8 cellular contexts compared by ENCODE assay signal in the genomic region with DNA sequence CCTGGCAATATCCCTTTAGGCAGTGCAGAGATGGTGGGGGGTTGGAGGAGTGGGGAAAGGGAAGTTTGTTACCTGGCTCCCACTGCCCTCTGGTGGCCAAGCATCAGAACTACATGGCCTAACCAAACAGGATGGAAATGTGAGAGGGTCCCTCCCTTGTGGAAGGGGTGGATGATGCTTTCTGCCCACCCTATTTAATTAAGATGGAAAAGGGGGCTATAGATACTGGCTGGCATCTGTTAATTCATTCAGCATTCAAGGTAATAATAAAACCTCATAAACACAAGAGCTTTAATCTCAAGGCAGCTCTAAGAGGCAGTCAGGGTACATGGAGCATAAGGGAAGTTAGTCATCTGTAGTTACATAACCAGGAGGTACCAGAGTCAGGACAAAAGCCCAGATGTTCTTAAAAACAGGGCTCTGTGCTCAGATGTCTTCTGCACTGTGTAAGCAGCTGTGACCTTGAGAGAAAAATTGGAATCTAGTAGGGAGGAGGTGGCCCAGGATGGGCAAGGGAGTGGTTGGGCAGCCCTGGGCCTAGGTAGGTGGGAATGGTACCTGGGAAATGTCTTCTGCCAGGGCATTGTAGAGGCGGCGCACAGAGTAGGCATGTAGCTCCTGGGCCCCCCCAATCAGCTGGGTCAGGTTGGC.
DNase-seq lines count a peak whose midpoint lies in the region; ATAC-seq, FAIRE-seq and TF ChIP-seq lines count a peak whose summit lies in the region.

No MANE protein-coding gene starts in this region.

- H3K27ac Mint-ChIP-seq in activated T-cell treated with anti-CD3 and anti-CD28 coated beads, Interleukin-2, amount 50 U/mL, for 24 hours: peak overlapping the region; percentile 14

- H3K9me3 Mint-ChIP-seq in activated T-cell treated with anti-CD3 and anti-CD28 coated beads, Interleukin-2, amount 50 U/mL, for 24 hours: no peaks in the 10 kb centered on the region

- no peaks in the 10 kb centered on the region for H3K27me3 Mint-ChIP-seq in activated T-cell treated with anti-CD3 and anti-CD28 coated beads, Interleukin-2, amount 50 U/mL, for 24 hours

- no peak overlapping the region for H3K4me3 Mint-ChIP-seq in activated T-cell treated with anti-CD3 and anti-CD28 coated beads, Interleukin-2, amount 50 U/mL, for 24 hours

- DNase-seq in AML-193 (lab: John Stamatoyannopoulos, UW) (peak; percentile 32 to 35), GM18507 (ENCODE audit: extremely low spot score, insufficient read length, low read depth) (no peak), NCI-H774 (lab: John Stamatoyannopoulos, UW) (peak; percentile 9), fibroblast of pulmonary artery (ENCODE audit: low read depth) (peak; percentile 64), retinal pigment epithelial cell (ENCODE audit: low read depth) (no peak)
- DNase-seq in activated T-cell treated with anti-CD3 and anti-CD28 coated beads, Interleukin-2, amount 50 U/mL, for 24 hours: peak; percentile 67

- ATAC-seq in GM21825 (IDR thresholded peaks at IDR 0.05; ENCODE audit: unreplicated experiment) (no peak), GM18498 (IDR thresholded peaks at IDR 0.05; ENCODE audit: unreplicated experiment) (no peak)

- peak; percentile 68 for FAIRE-seq in GM18507 (lab: Jason Lieb, UNC)

- no peak overlapping the region for H3K4me3 ChIP-seq in fibroblast of pulmonary artery (replicated peaks; ENCODE audit: low read depth, low read length)
- H3K4me3 ChIP-seq in retinal pigment epithelial cell (ENCODE audit: low read length): no peak overlapping the region

- TF ChIP-seq CTCF in fibroblast of pulmonary artery (IDR thresholded peaks at IDR 0.05; ENCODE audit: low read length, missing control alignments): peak; percentile 95
- TF ChIP-seq CTCF in retinal pigment epithelial cell (conservative IDR thresholded peaks at IDR 0.05; ENCODE audit: low read depth, low read length): peak; percentile 96

- peaks cover 39% of the 10 kb centered on the region for H3K4me1 Mint-ChIP-seq in activated T-cell treated with anti-CD3 and anti-CD28 coated beads, Interleukin-2, amount 50 U/mL, for 24 hours (ENCODE audit: low read depth)

- H3K36me3 Mint-ChIP-seq in activated T-cell treated with anti-CD3 and anti-CD28 coated beads, Interleukin-2, amount 50 U/mL, for 24 hours (ENCODE audit: low read depth): peaks cover 97% of the 10 kb centered on the region

Comparison
In these comparisons a context has a peak if more than half of its experiments do, and no peak if none do; other contexts are left out.
1. DNase-seq: peak in AML-193 (2 of 2), NCI-H774 (single experiment), activated T-cell treated with anti-CD3 and anti-CD28 coated beads, Interleukin-2, amount 50 U/mL, for 24 hours (single experiment) and fibroblast of pulmonary artery (single experiment); none in GM18507 (single experiment) and retinal pigment epithelial cell (single experiment).